1 cellular context compared by ENCODE assay signal in the genomic region with DNA sequence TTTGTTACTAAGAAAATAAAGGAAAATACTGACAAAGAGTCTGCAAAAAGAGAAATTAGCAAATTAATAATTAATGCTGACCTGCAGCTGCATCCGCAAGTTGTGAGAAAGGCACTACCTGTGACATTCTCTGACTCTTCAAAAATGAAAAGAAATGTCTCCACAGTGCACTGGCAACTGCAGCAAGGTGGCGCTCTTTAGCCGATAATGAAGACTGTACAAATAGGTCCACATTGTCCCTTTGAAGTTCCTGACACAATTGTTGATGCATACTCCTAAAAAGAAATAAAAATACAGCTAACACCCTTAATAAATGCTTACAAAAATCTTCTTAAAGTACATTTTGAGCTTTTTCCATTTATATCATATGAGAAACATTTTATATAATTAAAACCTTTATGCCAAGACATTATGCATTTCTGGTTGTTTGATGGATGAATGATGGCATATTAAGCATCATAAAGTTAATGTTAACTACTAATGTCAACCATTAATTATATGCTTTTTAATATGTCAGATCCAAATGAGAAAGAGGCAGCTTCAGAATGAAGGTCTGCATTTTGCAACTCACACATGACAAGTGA.
A peak's percentile ranks its signal among the peaks of the same experiment; 100 is the strongest.
TF ChIP-seq lines count a peak whose summit lies in the region.

No MANE protein-coding gene starts in this region.

TF ChIP-seq in K562, 482 proteins besides CTCF, POLR2A, EP300 and RAD21 (continued from another document):
- no peak for TF ChIP-seq NFYB (IDR thresholded peaks at IDR 0.05; ENCODE audit: extremely low read depth, insufficient read length)
- no peak for TF ChIP-seq DMBX1 (CRISPR knock-in tag; IDR thresholded peaks at IDR 0.05; ENCODE audit: borderline replicate concordance)
- no peak for TF ChIP-seq PHF21A (IDR thresholded peaks at IDR 0.05; ENCODE audit: borderline replicate concordance, low read depth)
- TF ChIP-seq RCOR1 (IDR thresholded peaks at IDR 0.05; ENCODE audit: borderline replicate concordance in 1 of 2, low read depth in 2 of 2, low read length in 2 of 2) = no peak
- TF ChIP-seq ZNF217 (CRISPR knock-in tag; IDR thresholded peaks at IDR 0.05) = no peak
- TF ChIP-seq LEF1 (IDR thresholded peaks at IDR 0.05) = peak; percentile 62
- TF ChIP-seq RBBP5 (IDR thresholded peaks at IDR 0.05; ENCODE audit: borderline replicate concordance, insufficient read depth, low read length, poor library complexity, severe bottlenecking) = no peak
